ENCODE assay signal across 8 cellular contexts in the genomic region with DNA sequence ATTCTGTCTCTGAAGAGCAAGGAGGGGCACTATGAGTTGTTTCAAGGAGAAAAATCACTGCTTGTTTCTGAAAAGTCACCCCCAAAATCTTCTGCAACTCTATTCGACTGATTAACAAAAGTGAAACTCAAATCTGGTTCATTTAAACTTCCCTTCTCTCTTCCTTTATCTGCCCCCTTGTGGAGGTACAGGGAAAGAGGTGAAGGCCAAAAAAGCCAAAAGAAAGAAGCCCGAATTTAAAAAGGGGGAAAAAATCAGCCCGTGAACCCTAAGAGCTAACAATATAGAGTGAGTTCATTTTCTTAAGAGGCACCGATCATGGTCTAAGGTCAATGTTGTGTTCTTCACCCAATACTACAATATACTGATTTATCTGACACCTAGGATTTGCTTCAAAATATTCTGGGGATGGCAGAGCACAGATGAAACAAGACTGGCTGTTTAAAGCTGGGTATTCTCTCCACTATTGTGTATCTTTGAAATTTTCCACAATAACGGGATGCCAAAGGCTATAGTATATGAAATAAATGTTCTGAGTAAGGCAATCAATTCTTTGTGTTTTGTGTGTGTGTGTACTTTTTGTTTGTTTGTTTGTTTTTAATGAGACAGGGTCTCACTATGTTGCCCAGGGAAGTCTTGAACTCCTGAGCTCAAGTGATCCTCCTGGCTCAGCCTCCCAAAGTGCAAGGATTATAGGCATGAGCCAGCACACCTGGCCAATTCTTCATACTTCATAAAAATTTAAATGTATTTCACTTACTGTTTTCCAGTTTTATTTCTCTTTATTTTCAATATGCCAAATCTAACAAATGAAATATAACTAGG. TPM values are rescaled to one million over a fixed set of nuclear protein-coding genes. Genes with fewer than 3 reads are reported as not detected.
DNase-seq lines count a peak whose midpoint lies in the region; ATAC-seq, FAIRE-seq and TF ChIP-seq lines count a peak whose summit lies in the region.

No MANE protein-coding gene starts in this region.

- H3K79me2 ChIP-seq in GM12878 (ENCODE audit: control insufficient read depth, insufficient read depth, low read length) = no peaks in the 10 kb centered on the region

- FAIRE-seq in RCC 7860 (lab: Jason Lieb, UNC) (peak; percentile 49), GM12878 (lab: Jason Lieb, UNC) (peak; percentile 38)

- TF ChIP-seq CTCF in GM12878 (IDR thresholded peaks at IDR 0.05 in 2 of 3, conservative IDR thresholded peaks at IDR 0.05 in 1 of 3; ENCODE audit: control insufficient read depth in 2 of 3, extremely low read depth in 1 of 3, insufficient read depth in 1 of 3, low read depth in 3 of 3, low read length in 3 of 3) = peak; percentile 75 to 80 (median 76)

- peaks cover 0 to 8% of the 10 kb centered on the region in 2 experiments; a peak in 2 of 4 replicates for H3K36me3 ChIP-seq in GM12878 (ENCODE audit: control insufficient read depth in 2 of 2, insufficient read depth in 2 of 2, low read length in 1 of 2)

- POLR2A ChIA-PET in GM12878 (lab: Charles Lee) = no interaction called here

- CTCF ChIA-PET in GM12878 (lab: Yijun Ruan, JAX) = interaction anchor here (0.6 to 6.2 kb wide), 37 partner anchors 9 to 1189 kb away, joined by 3 to 127 read pairs (median 4); a partner anchor contains a TSS

- in situ Hi-C loops in GM12878 (cut with MboI) = loop anchor here (5.0 to 25.0 kb wide), 2 partner anchors 326 to 641 kb away; a partner anchor contains a TSS

- BruUV-seq in GM12878 (replicated peaks; lab: Mats Ljungman, UMichigan) = no TSS peak

- RAD21 ChIA-PET in GM12878 (lab: Charles Lee; ENCODE audit: unreplicated experiment) = interaction anchor here (0.6 to 4.0 kb wide), 9 partner anchors 20 to 1592 kb away, joined by 3 to 26 read pairs (median 4); no protein-coding TSS in a partner anchor

- TF ChIP-seq EP300 in GM12878 (IDR thresholded peaks at IDR 0.05; ENCODE audit: borderline replicate concordance in 1 of 2, control insufficient read depth in 1 of 2, low read depth in 2 of 2, low read length in 2 of 2) = no peak

- H3K4me3 ChIP-seq in GM12878 = no peak overlapping the region

- H4K20me1 ChIP-seq in GM12878 (ENCODE audit: control insufficient read depth, insufficient read depth) = no peaks in the 10 kb centered on the region

- ATAC-seq in HG03354 (IDR thresholded peaks at IDR 0.05; ENCODE audit: poor library complexity, severe bottlenecking, unreplicated experiment) = peak; percentile 85
- peak; percentile 90 for ATAC-seq in GM12878
- ATAC-seq in HG02610 (IDR thresholded peaks at IDR 0.05; ENCODE audit: unreplicated experiment) = no peak

- no peak for TF ChIP-seq POLR2A in GM12878 (IDR thresholded peaks at IDR 0.05; ENCODE audit: low read depth, low read length)

- no peak overlapping the region for H3K27ac ChIP-seq in GM12878 (ENCODE audit: control insufficient read depth, insufficient read depth)

- no peaks in the 10 kb centered on the region for H3K4me1 ChIP-seq in GM12878 (ENCODE audit: control insufficient read depth, insufficient read depth, low read length)

- no peak overlapping the region for H3K9ac ChIP-seq in GM12878 (ENCODE audit: control insufficient read depth, insufficient read depth, low read length)

- H3K4me2 ChIP-seq in GM12878 (ENCODE audit: control insufficient read depth, insufficient read depth) = peak overlapping the region; percentile 51

- 11% methylated on average over 5 of the region's 5 CpGs for WGBS in GM12878 (ENCODE audit: insufficient coverage, insufficient replicate concordance, low lambda C conversion rate, missing lambda C conversion rate)

- DNase-seq in stimulated activated naive CD4-positive, alpha-beta T cell (lab: John Stamatoyannopoulos, UW) = peak in 5 of 6 experiments; percentile 3 to 82 (median 41)
- no peak for DNase-seq in stimulated activated naive CD4-positive, alpha-beta T cell treated with Interleukin-2 at 50 U/mL for 16 hours (lab: John Stamatoyannopoulos, UW)
- DNase-seq in RCC 7860 (ENCODE audit: low spot score) = peak; percentile 43
- peak; percentile 26 for DNase-seq in GM12878 (ENCODE audit: low read depth, low spot score)
- DNase-seq in iPS-NIHi11 (ENCODE audit: low spot score) = peak; percentile 26
- DNase-seq in smooth muscle cell of the brain vasculature (ENCODE audit: low read depth, low spot score) = peak; percentile 31

- SMC1A ChIA-PET in GM12878 (lab: Charles Lee; ENCODE audit: uncharacterized antibody, unreplicated experiment) = interaction anchor here (0.6 to 2.6 kb wide), 14 partner anchors 9 to 631 kb away, joined by 3 to 37 read pairs (median 5); no protein-coding TSS in a partner anchor

- no peaks in the 10 kb centered on the region for H3K9me3 ChIP-seq in GM12878 (replicated peaks; ENCODE audit: control insufficient read depth, insufficient read depth, low read length)

- peak; percentile 81 for TF ChIP-seq RAD21 in GM12878 (IDR thresholded peaks at IDR 0.05; ENCODE audit: insufficient read depth, low read depth, low read length)

- peak overlapping the region; percentile 43; the same call in 1 of the 2 replicates for H2AFZ ChIP-seq in GM12878 (ENCODE audit: control insufficient read depth, low read depth, low read length)

- intact Hi-C loops in GM12878 (cut with micrococcal nuclease; ENCODE audit: unreplicated experiment) = loop anchor here (1.0 to 5.0 kb wide), 4 partner anchors 99 to 631 kb away; no protein-coding TSS in a partner anchor

- H3K27me3 ChIP-seq in GM12878 (replicated peaks in 1 of 2; ENCODE audit: control insufficient read depth in 2 of 2, insufficient read depth in 2 of 2, low read length in 1 of 2) = no peaks in the 10 kb centered on the region

TF ChIP-seq in GM12878, 131 proteins besides CTCF, POLR2A, EP300 and RAD21:
- TF ChIP-seq SP1 (IDR thresholded peaks at IDR 0.05; ENCODE audit: low read depth, low read length) = no peak
- TF ChIP-seq SMC3 (IDR thresholded peaks at IDR 0.05; ENCODE audit: borderline replicate concordance, low read length) = peak; percentile 81; the same call in 1 of the 2 replicates
- TF ChIP-seq ZNF24 (IDR thresholded peaks at IDR 0.05) = 0 out of 2 replicates have a peak, but pooled peaks have one; percentile 10

RNA-seq across cellular contexts. Expression of a gene that starts 55.0 kb away (rescaled TPM):
- total RNA-seq in GM12878 (2013; cell fraction: nucleolus; rRNA removed) = 23.8 and 25.1 TPM in 2 replicates
- total RNA-seq in GM12878 (2014; rRNA removed) = 9.3 and 9.8 TPM in 2 replicates
- 10.0 and 11.5 TPM in 2 replicates for total RNA-seq in GM12878 (2014; rRNA removed; fragmentation: Illumina TruSeq; extraction: Trizol)
- total RNA-seq in GM12878 (2021) = 8.1 and 9.5 TPM in 2 replicates
- 12.6 TPM for polyA plus RNA-seq in GM12878 (2011; ENCODE audit: low read depth)
- 7.9 and 11.9 TPM in 2 replicates for polyA plus RNA-seq in GM12878 (2011; rRNA removed)
- 4.3 and 5.8 TPM in 2 replicates for polyA plus RNA-seq in GM12878 (2011; cell fraction: cytosol; rRNA removed)
- polyA plus RNA-seq in GM12878 (2011; cell fraction: nucleus; rRNA removed) = 3.5 and 3.7 TPM in 2 replicates
- polyA plus RNA-seq in GM12878 (2012) = 10.6 and 11.2 TPM in 2 replicates
- polyA plus RNA-seq in GM12878 (2014; fragmentation: Illumina TruSeq; extraction: Trizol) = 7.9 and 10.3 TPM in 2 replicates
- 10 to 100 TPM; 42.8 to 44.5 TPM for polyA plus RNA-seq in GM12878 (2014; fragmentation: Nextera tagmentation; extraction: Ambion mirVana)
- polyA plus RNA-seq in GM12878 (2014; rRNA removed) = 10.5 and 10.9 TPM in 2 replicates
- 10 to 100 TPM; 29.4 to 30.3 TPM for polyA plus RNA-seq in GM12878 (2016; fragmentation: Nextera tagmentation; extraction: Ambion mirVana)
- polyA minus RNA-seq in GM12878 (2011; rRNA and poly(A)+ RNA removed) = 5.7 and 6.6 TPM in 2 replicates
- polyA minus RNA-seq in GM12878 (2011; cell fraction: cytosol; rRNA and poly(A)+ RNA removed) = 1.6 and 2.9 TPM in 2 replicates
- polyA minus RNA-seq in GM12878 (2011; cell fraction: nucleus; rRNA and poly(A)+ RNA removed) = 1.3 and 2.2 TPM in 2 replicates
